ENCODE assay signal across 21 cellular contexts in the genomic region with DNA sequence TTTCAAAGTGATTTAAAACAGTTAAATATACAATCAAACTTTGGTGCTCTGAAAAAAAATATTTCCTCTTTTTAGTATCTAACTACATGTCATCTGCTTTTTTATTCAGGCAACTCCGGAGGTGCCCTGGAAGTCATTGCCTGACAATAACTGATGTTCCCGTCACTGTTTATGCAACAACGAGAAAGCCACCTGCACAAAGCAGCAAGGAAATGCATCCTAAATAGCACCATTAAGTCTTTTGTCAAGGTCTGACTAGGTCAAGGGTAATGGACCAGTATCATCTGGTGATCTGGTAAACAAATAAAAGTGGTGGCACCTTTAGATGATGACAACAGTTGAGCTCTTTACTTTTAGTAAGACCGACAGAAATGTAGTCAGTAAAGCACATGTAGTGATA. TPM values are rescaled to one million over a fixed set of nuclear protein-coding genes. Genes with fewer than 3 reads are reported as not detected.
A peak's percentile ranks its signal among the peaks of the same experiment; 100 is the strongest.
DNase-seq lines count a peak whose midpoint lies in the region; ATAC-seq, FAIRE-seq and TF ChIP-seq lines count a peak whose summit lies in the region.
"Had no signal": no experiment of that assay in that cellular context is flagged by ENCODE, and none has a peak within 500 bp of the region (broad histone marks: within the 10 kb centered on the region; RNA-seq: fewer than 3 reads in every experiment).

No MANE protein-coding gene starts in this region.

- peak; percentile 54; the same call in 2 of the 3 replicates for ATAC-seq in GM23338
- ATAC-seq in SK-N-SH treated with all-trans-retinoic acid at 6 μM for 48 hours: no peak
- ATAC-seq: A549, Panc1 had no signal

- no peak overlapping the region for H2BK120ac ChIP-seq in H1 (replicated peaks; ENCODE audit: low read depth, low read length)

- H3F3A ChIP-seq in GM23338 (replicated peaks; ENCODE audit: low read depth) (no peaks in the 10 kb centered on the region), MM.1S (ENCODE audit: insufficient read depth, low read length) (no peaks in the 10 kb centered on the region)

- H3K4me3 ChIP-seq in GM23338: no peak overlapping the region
- H3K4me3 ChIP-seq in HUES64 (ENCODE audit: low read length): no peak overlapping the region
- no peak overlapping the region for H3K4me3 ChIP-seq in H1 (ENCODE audit: extremely low read depth in 1 of 4, insufficient read depth in 2 of 4, low read depth in 3 of 4, low read length in 4 of 4)
- peak overlapping the region; percentile 13 for H3K4me3 ChIP-seq in iPS-20b (ENCODE audit: low read length)
- H3K4me3 ChIP-seq in MM.1S (ENCODE audit: low read length): no peak overlapping the region
- H3K4me3 ChIP-seq: A549 had no signal

- H3K27ac Mint-ChIP-seq in GM23338: no peak overlapping the region; the same call in 1 of the 2 replicates
- H3K27ac Mint-ChIP-seq in activated T-cell treated with anti-CD3 and anti-CD28 coated beads, Interleukin-2, amount 50 U/mL, for 24 hours: no peak overlapping the region
- H3K27ac Mint-ChIP-seq: HFFc6, IgD-negative memory B cell had no signal

- no peak overlapping the region for H3K56ac ChIP-seq in H1 (replicated peaks; ENCODE audit: insufficient read length, low read depth, low read length)

- H3K4me3 Mint-ChIP-seq in GM23338: no peak overlapping the region
- no peak overlapping the region for H3K4me3 Mint-ChIP-seq in activated T-cell treated with anti-CD3 and anti-CD28 coated beads, Interleukin-2, amount 50 U/mL, for 24 hours
- H3K4me3 Mint-ChIP-seq: HFFc6, IgD-negative memory B cell had no signal

- H4K20me1 ChIP-seq in GM23338 (replicated peaks; ENCODE audit: insufficient read depth) (no peaks in the 10 kb centered on the region), H1 (replicated peaks in 1 of 2; ENCODE audit: control insufficient read depth in 1 of 2, insufficient read depth in 2 of 2, low read length in 2 of 2) (no peaks in the 10 kb centered on the region), MM.1S (ENCODE audit: insufficient read depth, low read length) (no peaks in the 10 kb centered on the region)

- peak; percentile 42 for DNase-seq in GM23338 (ENCODE audit: low spot score)
- peak in 1 of 2 experiments; percentile 21 for DNase-seq in H1 (ENCODE audit: low read depth in 1 of 2, low spot score in 2 of 2)
- DNase-seq in activated effector memory CD4-positive, alpha-beta T cell treated with anti-CD3 and anti-CD28 coated beads, Interleukin-2, amount 50 U/mL, for 16 hours: no peak
- no peak for DNase-seq in activated T-cell treated with anti-CD3 and anti-CD28 coated beads, Interleukin-2, amount 50 U/mL, for 24 hours
- DNase-seq in MM.1S: no peak
- DNase-seq: BE2C; DMS79 treated with DMSO at 0.1 percent for 48 hours; H7; HFFc6; NCI-H187 treated with DMSO at 0.1 percent for 48 hours; NCI-H510A; NCI-H774; NK-92 treated with Interleukin-12 subunit alpha and Interleukin-12 subunit beta, amount 100 ng/mL, for 24 hours had no signal

- no peak for TF ChIP-seq POLR2A in H1 (IDR thresholded peaks at IDR 0.05; ENCODE audit: control extremely low read depth in 1 of 2, low read depth in 2 of 2, low read length in 2 of 2)

- peaks cover 6% of the 10 kb centered on the region for H3K9me3 Mint-ChIP-seq in GM23338
- H3K9me3 Mint-ChIP-seq in activated T-cell treated with anti-CD3 and anti-CD28 coated beads, Interleukin-2, amount 50 U/mL, for 24 hours: peaks cover 6% of the 10 kb centered on the region
- H3K9me3 Mint-ChIP-seq: HFFc6 had no signal

- no peaks in the 10 kb centered on the region for H3K36me3 ChIP-seq in GM23338 (ENCODE audit: insufficient read depth)
- H3K36me3 ChIP-seq in HUES64 (ENCODE audit: insufficient read depth, low read length): no peaks in the 10 kb centered on the region
- H3K36me3 ChIP-seq in H1 (ENCODE audit: control insufficient read depth in 2 of 4, insufficient read depth in 4 of 4, low read length in 3 of 4): no peaks in the 10 kb centered on the region
- no peaks in the 10 kb centered on the region for H3K36me3 ChIP-seq in iPS-20b (ENCODE audit: insufficient read depth, low read depth, low read length)
- H3K36me3 ChIP-seq in MM.1S (replicated peaks; ENCODE audit: insufficient read depth, low read length): no peaks in the 10 kb centered on the region
- H3K36me3 ChIP-seq: BE2C had no signal

- H3K4me1 Mint-ChIP-seq in GM23338: peaks cover 48% of the 10 kb centered on the region
- peaks cover 4% of the 10 kb centered on the region for H3K4me1 Mint-ChIP-seq in activated T-cell treated with anti-CD3 and anti-CD28 coated beads, Interleukin-2, amount 50 U/mL, for 24 hours (ENCODE audit: low read depth)
- H3K4me1 Mint-ChIP-seq: IgD-negative memory B cell had no signal

- no peak overlapping the region for H2BK12ac ChIP-seq in H1 (ENCODE audit: low read depth, low read length)

- no peak overlapping the region for H4K91ac ChIP-seq in H1 (replicated peaks; ENCODE audit: insufficient read length, low read length)

- no peak overlapping the region for H3K4ac ChIP-seq in H1 (replicated peaks; ENCODE audit: insufficient read length, low read depth, low read length)

- FAIRE-seq in H1 (lab: Jason Lieb, UNC): no peak
- FAIRE-seq: A549 had no signal

- no peak for TF ChIP-seq RAD21 in H1 (IDR thresholded peaks at IDR 0.05 in 1 of 2, conservative IDR thresholded peaks at IDR 0.05 in 1 of 2; ENCODE audit: low read depth in 2 of 2, low read length in 2 of 2)

- no peak for TF ChIP-seq CTCF in GM23338 (conservative IDR thresholded peaks at IDR 0.05; ENCODE audit: low read depth in 2 of 2)
- no peak for TF ChIP-seq CTCF in H1 (IDR thresholded peaks at IDR 0.05; ENCODE audit: control extremely low read depth in 1 of 3, insufficient read depth in 1 of 3, low read depth in 1 of 3, low read length in 3 of 3)
- TF ChIP-seq CTCF in MM.1S (IDR thresholded peaks at IDR 0.05; ENCODE audit: low read length): no peak

- H3K9ac ChIP-seq in HUES64 (ENCODE audit: low read depth, low read length) (no peak overlapping the region), H1 (replicated peaks in 1 of 4; ENCODE audit: extremely low read depth in 1 of 4, low read depth in 3 of 4, low read length in 3 of 4) (no peak overlapping the region), iPS-20b (ENCODE audit: low read depth, low read length) (no peak overlapping the region), MM.1S (ENCODE audit: low read length) (no peak overlapping the region)

- no peak; a peak in 1 of 3 replicates for TF ChIP-seq EP300 in H1 (IDR thresholded peaks at IDR 0.05; ENCODE audit: borderline replicate concordance in 1 of 2, low read depth in 2 of 2, low read length in 2 of 2)

- H3K36me3 Mint-ChIP-seq in GM23338 (ENCODE audit: low read depth): peaks cover 8% of the 10 kb centered on the region
- peaks cover 5% of the 10 kb centered on the region for H3K36me3 Mint-ChIP-seq in activated T-cell treated with anti-CD3 and anti-CD28 coated beads, Interleukin-2, amount 50 U/mL, for 24 hours (ENCODE audit: low read depth)

- no peaks in the 10 kb centered on the region for H3K27me3 Mint-ChIP-seq in GM23338 (ENCODE audit: insufficient read depth, low read depth, poor library complexity)
- H3K27me3 Mint-ChIP-seq in activated T-cell treated with anti-CD3 and anti-CD28 coated beads, Interleukin-2, amount 50 U/mL, for 24 hours: no peaks in the 10 kb centered on the region

- H3K79me2 ChIP-seq in GM23338 (replicated peaks; ENCODE audit: insufficient read depth) (no peaks in the 10 kb centered on the region), H1 (ENCODE audit: control insufficient read depth in 1 of 2, insufficient read depth in 2 of 2, low read length in 2 of 2) (no peaks in the 10 kb centered on the region), MM.1S (ENCODE audit: low read length) (no peaks in the 10 kb centered on the region)

- no peak overlapping the region for H4K5ac ChIP-seq in H1 (ENCODE audit: insufficient read length, low read depth, low read length)

- no peaks in the 10 kb centered on the region for H3K79me1 ChIP-seq in H1 (ENCODE audit: low read depth, low read length)

- H3K4me2 ChIP-seq in GM23338 (peak overlapping the region; percentile 7), H1 (ENCODE audit: insufficient read depth in 1 of 2, low read depth in 2 of 2, low read length in 2 of 2) (peak overlapping the region; percentile 16 to 17; a peak in 1 of 4 replicates), MM.1S (ENCODE audit: low read depth, low read length) (no peak overlapping the region)
- H3K4me2 ChIP-seq: A549 had no signal

- WGBS in HUES64: 53% methylated on average over 4 of the region's 4 CpGs
- WGBS in H1 (ENCODE audit: extremely low coverage in 1 of 2, insufficient coverage in 1 of 2, insufficient read length in 1 of 2, insufficient replicate concordance in 2 of 2, low coverage in 1 of 2, low lambda C conversion rate in 2 of 2, missing lambda C conversion rate in 1 of 2), 2 experiments: 48% methylated on average over 4 of the region's 4 CpGs; no CpG with 5 or more reads in 1 of the 2 experiments

- no peak overlapping the region for H3K18ac ChIP-seq in H1 (ENCODE audit: extremely low read depth, low read length)

- H3K9me3 ChIP-seq in HUES64 (ENCODE audit: insufficient read depth, low read depth, low read length): no peaks in the 10 kb centered on the region
- no peaks in the 10 kb centered on the region; a peak in 1 of 4 replicates for H3K9me3 ChIP-seq in H1 (ENCODE audit: insufficient read depth in 2 of 2, low read depth in 1 of 2, low read length in 1 of 2)
- no peaks in the 10 kb centered on the region for H3K9me3 ChIP-seq in iPS-20b (ENCODE audit: insufficient read depth, low read depth, low read length)
- no peaks in the 10 kb centered on the region for H3K9me3 ChIP-seq in MM.1S (replicated peaks; ENCODE audit: insufficient read depth, low read length)
- H3K9me3 ChIP-seq: A549, BE2C had no signal

- H3K14ac ChIP-seq in H1 (ENCODE audit: insufficient read length): no peak overlapping the region

- H3K4me1 ChIP-seq in GM23338 (ENCODE audit: insufficient read depth) (peaks cover 34% of the 10 kb centered on the region), HUES64 (ENCODE audit: insufficient read depth, low read length) (peaks cover 25% of the 10 kb centered on the region), H1 (replicated peaks in 1 of 4; ENCODE audit: control insufficient read depth in 3 of 4, insufficient read depth in 4 of 4, low read length in 3 of 4) (peaks cover 0 to 8% (median 3%) of the 10 kb centered on the region in 4 experiments; a peak in 1 of 7 replicates), iPS-20b (ENCODE audit: insufficient read depth, low read length) (peaks cover 18% of the 10 kb centered on the region; the same call in 1 of the 2 replicates), MM.1S (ENCODE audit: low read length) (no peaks in the 10 kb centered on the region)
- H3K4me1 ChIP-seq: A549, BE2C had no signal

- no peak overlapping the region for H4K8ac ChIP-seq in H1 (ENCODE audit: extremely low read depth, insufficient read depth, low read length)

- H3K27me3 ChIP-seq in GM23338 (ENCODE audit: insufficient read depth) (no peaks in the 10 kb centered on the region), HUES64 (ENCODE audit: insufficient read depth, low read length) (no peaks in the 10 kb centered on the region), H1 (replicated peaks in 1 of 4; ENCODE audit: control insufficient read depth in 3 of 4, extremely low read depth in 1 of 4, insufficient read depth in 3 of 4, low read length in 3 of 4) (no peaks in the 10 kb centered on the region), iPS-20b (ENCODE audit: insufficient read depth, low read length) (no peaks in the 10 kb centered on the region), MM.1S (replicated peaks; ENCODE audit: insufficient read depth, low read length) (no peaks in the 10 kb centered on the region)
- H3K27me3 ChIP-seq: BE2C had no signal

- no peak overlapping the region for H2BK15ac ChIP-seq in H1 (ENCODE audit: low read length)

- H2AK5ac ChIP-seq in H1 (ENCODE audit: low read depth, low read length): no peak overlapping the region

- no peak overlapping the region for H3K23ac ChIP-seq in H1 (ENCODE audit: insufficient read length)

- H3K9me2 ChIP-seq in GM23338 (ENCODE audit: insufficient read depth): peaks cover 5% of the 10 kb centered on the region; the same call in 1 of the 2 replicates
- no peaks in the 10 kb centered on the region for H3K9me2 ChIP-seq in MM.1S (replicated peaks; ENCODE audit: insufficient read depth, low read length)

- H2AFZ ChIP-seq in GM23338: no peak overlapping the region
- H2AFZ ChIP-seq in H1 (ENCODE audit: low read length): no peak overlapping the region
- no peak overlapping the region for H2AFZ ChIP-seq in MM.1S (ENCODE audit: low read length)

- H3K27ac ChIP-seq in GM23338 (ENCODE audit: low read depth) (peak overlapping the region; percentile 13; the same call in 1 of the 2 replicates), HUES64 (ENCODE audit: low read depth, low read length) (peak overlapping the region; percentile 28; the same call in 1 of the 2 replicates), H1 (ENCODE audit: low read depth, low read length) (no peak overlapping the region), iPS-20b (ENCODE audit: low read length) (no peak overlapping the region), MM.1S (ENCODE audit: low read length) (no peak overlapping the region)
- H3K27ac ChIP-seq: A549 had no signal

- no peaks in the 10 kb centered on the region for H3K23me2 ChIP-seq in H1 (ENCODE audit: low read depth, low read length)

- no peak overlapping the region for H2BK20ac ChIP-seq in H1 (ENCODE audit: low read length)

- POLR2A ChIA-PET in H1 (lab: Charles Lee; ENCODE audit: partially characterized antibody): interaction anchor here (1.7 kb wide), 1 partner anchor 13 kb away, joined by 5 read pairs; a partner anchor contains a TSS

- CTCF ChIA-PET in H1 (lab: Charles Lee; ENCODE audit: partially characterized antibody): interaction anchor here (0.8 to 1.0 kb wide), 3 partner anchors 9 to 18 kb away, joined by 3 read pairs; no protein-coding TSS in a partner anchor

- H2BK5ac ChIP-seq in H1 (ENCODE audit: low read depth, low read length): no peak overlapping the region; the same call in 1 of the 2 replicates

RNA-seq across cellular contexts. Expression of a gene that starts 13.2 kb away (rescaled TPM):
- total RNA-seq in GM23338 (2014; rRNA removed; shearing (Covaris generic)): 4.4 and 4.7 TPM in 2 replicates
- 26.3 and 32.9 TPM in 2 replicates for polyA plus RNA-seq in GM23338 (2016; fragmentation: Nextera tagmentation; extraction: Ambion mirVana)
- 11.4 TPM for polyA plus RNA-seq in HUES64 (2013, experiment 1 of 2)
- polyA plus RNA-seq in HUES64 (2013, experiment 2 of 2): 16.9 TPM
- total RNA-seq in H1 (2021; fragmentation: NEBNext Ultra II Directional; extraction: Animal tissue kit (Norgen Biotek cat#: 25700)): 10.0 and 10.5 TPM in 2 replicates
- polyA plus RNA-seq in H1 (2011; rRNA removed): 5.8 and 10.4 TPM in 2 replicates
- 7.5 TPM for polyA plus RNA-seq in H1 (2011; cell fraction: cytosol; rRNA removed)
- polyA plus RNA-seq in H1 (2011; cell fraction: nucleus; rRNA removed): 5.8 TPM
- 12.3 to 14.3 TPM (median 12.8 TPM) in 4 replicates for polyA plus RNA-seq in H1 (2012, experiment 1 of 2)
- 25.4 TPM for polyA plus RNA-seq in H1 (2012, experiment 2 of 2)
- polyA plus RNA-seq in H1 (2013, experiment 1 of 2): 28.3 TPM
- polyA plus RNA-seq in H1 (2013, experiment 2 of 2): 25.1 TPM
- 3.6 and 5.0 TPM in 2 replicates for polyA minus RNA-seq in H1 (2011; rRNA and poly(A)+ RNA removed)
- polyA minus RNA-seq in H1 (2011; cell fraction: cytosol; rRNA and poly(A)+ RNA removed): 2.1 TPM
- 1.9 TPM for polyA minus RNA-seq in H1 (2011; cell fraction: nucleus; rRNA and poly(A)+ RNA removed)

RNA-seq across cellular contexts. Expression of a gene that starts 13.3 kb away (rescaled TPM):
- total RNA-seq in GM23338 (2014; rRNA removed; shearing (Covaris generic)): 24.7 and 27.7 TPM in 2 replicates
- polyA plus RNA-seq in GM23338 (2016; fragmentation: Nextera tagmentation; extraction: Ambion mirVana) (24.2 and 26.3 TPM in 2 replicates), H1 (2011; rRNA removed) (5.5 and 8.0 TPM in 2 replicates)
- 8.8 TPM for polyA plus RNA-seq in HUES64 (2013, experiment 1 of 2)
- polyA plus RNA-seq in HUES64 (2013, experiment 2 of 2): 12.4 TPM
- 14.8 and 15.9 TPM in 2 replicates for total RNA-seq in H1 (2021; fragmentation: NEBNext Ultra II Directional; extraction: Animal tissue kit (Norgen Biotek cat#: 25700))
- 9.9 TPM for polyA plus RNA-seq in H1 (2011; cell fraction: cytosol; rRNA removed)
- 8.8 TPM for polyA plus RNA-seq in H1 (2011; cell fraction: nucleus; rRNA removed)
- 6.9 to 16.7 TPM (median 8.0 TPM) in 4 replicates for polyA plus RNA-seq in H1 (2012, experiment 1 of 2)
- polyA plus RNA-seq in H1 (2012, experiment 2 of 2): 2.2 TPM
- 14.9 TPM for polyA plus RNA-seq in H1 (2013, experiment 1 of 2)
- 13.5 TPM for polyA plus RNA-seq in H1 (2013, experiment 2 of 2)
- polyA minus RNA-seq in H1 (2011; rRNA and poly(A)+ RNA removed): 8.5 and 8.8 TPM in 2 replicates
- 8.0 TPM for polyA minus RNA-seq in H1 (2011; cell fraction: cytosol; rRNA and poly(A)+ RNA removed)
- polyA minus RNA-seq in H1 (2011; cell fraction: nucleus; rRNA and poly(A)+ RNA removed): 29.1 TPM

RNA-seq across cellular contexts. Expression of a gene that starts 46.7 kb away (rescaled TPM):
- total RNA-seq in GM23338 (2014; rRNA removed; shearing (Covaris generic)): not detected in 2 replicates
- 0.65 and 0.73 TPM in 2 replicates for polyA plus RNA-seq in GM23338 (2016; fragmentation: Nextera tagmentation; extraction: Ambion mirVana)
- polyA plus RNA-seq in HUES64 (2013, experiment 1 of 2): not detected
- not detected for polyA plus RNA-seq in HUES64 (2013, experiment 2 of 2)
- total RNA-seq in H1 (2021; fragmentation: NEBNext Ultra II Directional; extraction: Animal tissue kit (Norgen Biotek cat#: 25700)): not detected in 2 replicates
- polyA plus RNA-seq in H1 (2011; rRNA removed): not detected in 2 replicates
- not detected for polyA plus RNA-seq in H1 (2011; cell fraction: cytosol; rRNA removed)
- not detected for polyA plus RNA-seq in H1 (2011; cell fraction: nucleus; rRNA removed)
- not detected in 4 replicates for polyA plus RNA-seq in H1 (2012, experiment 1 of 2)
- not detected for polyA plus RNA-seq in H1 (2012, experiment 2 of 2)
- polyA plus RNA-seq in H1 (2013, experiment 1 of 2): not detected
- polyA plus RNA-seq in H1 (2013, experiment 2 of 2): not detected
- not detected in 2 replicates for polyA minus RNA-seq in H1 (2011; rRNA and poly(A)+ RNA removed)
- polyA minus RNA-seq in H1 (2011; cell fraction: cytosol; rRNA and poly(A)+ RNA removed): not detected
- not detected for polyA minus RNA-seq in H1 (2011; cell fraction: nucleus; rRNA and poly(A)+ RNA removed)
- total RNA-seq: H7, HFFc6, HT1080, M059J had no signal
- polyA plus RNA-seq: A549, IgD-negative memory B cell had no signal

Comparison
In these comparisons a context has a peak if more than half of its experiments do, and no peak if none do; other contexts are left out.
1. H3K27ac ChIP-seq: peak in GM23338 (single experiment) and HUES64 (single experiment); none in H1 (single experiment), iPS-20b (single experiment) and MM.1S (single experiment).